In genomic region chr16:26859086-26859485, GRCh38 we compare ENCODE assay signal across 25 cellular contexts.
"Had no signal": no experiment of that assay in that cellular context is flagged by ENCODE, and none has a peak within 500 bp of the region (broad histone marks: within the 10 kb centered on the region; RNA-seq: fewer than 3 reads in every experiment).

No MANE protein-coding gene starts in this region.

- DNase-seq: effector CD8-positive, alpha-beta T cell; endodermal cell; foreskin keratinocyte; heart left ventricle; left cardiac atrium; left ventricle myocardium inferior; lower lobe of right lung; naive thymus-derived CD8-positive, alpha-beta T cell; nephron progenitor cell; nucleus accumbens; ovary; posterior cingulate gyrus; psoas muscle; right cardiac atrium; sigmoid colon; stimulated activated CD4-positive, alpha-beta T cell treated with anti-CD3 and anti-CD28 coated beads, Interleukin-4, amount 100 ng/mL, for 4 hours; stimulated activated naive CD8-positive, alpha-beta T cell treated with anti-CD3 and anti-CD28 coated beads, Interleukin-15, Interleukin-2, amounts not matched to agents 100 U/mL and 50 U/mL, for 24 hours; substantia nigra; testis; tibial artery; upper lobe of left lung had no signal

- H3K4me1 Mint-ChIP-seq: endodermal cell; naive thymus-derived CD8-positive, alpha-beta T cell; stimulated activated memory B cell treated with anti-CD40 and anti-IgM and Interleukin-4, amounts not matched to agents 10 μg/mL and 1 μg/mL and 100 μg/mL, for 72 hours had no signal

- H3K36me3 Mint-ChIP-seq: stimulated activated memory B cell treated with anti-CD40 and anti-IgM and Interleukin-4, amounts not matched to agents 10 μg/mL and 1 μg/mL and 100 μg/mL, for 72 hours had no signal

- H3K4me3 Mint-ChIP-seq: dendritic cell treated with granulocyte-macrophage colony-stimulating factor and Interleukin-4, amounts not matched to agents 40 ng/mL and 50 ng/mL, for 4 days; endodermal cell; naive thymus-derived CD8-positive, alpha-beta T cell; nephron progenitor cell; stimulated activated memory B cell treated with anti-CD40 and anti-IgM and Interleukin-4, amounts not matched to agents 10 μg/mL and 1 μg/mL and 100 μg/mL, for 72 hours had no signal

- H3K27ac Mint-ChIP-seq: dendritic cell treated with granulocyte-macrophage colony-stimulating factor and Interleukin-4, amounts not matched to agents 40 ng/mL and 50 ng/mL, for 4 days; endodermal cell; naive thymus-derived CD8-positive, alpha-beta T cell; stimulated activated memory B cell treated with anti-CD40 and anti-IgM and Interleukin-4, amounts not matched to agents 10 μg/mL and 1 μg/mL and 100 μg/mL, for 72 hours had no signal

- ATAC-seq: esophagus mucosa; foreskin keratinocyte; gastroesophageal sphincter; heart left ventricle; left cardiac atrium; lower lobe of right lung; naive thymus-derived CD8-positive, alpha-beta T cell; psoas muscle; right cardiac atrium; stimulated activated memory B cell treated with anti-CD40 and anti-IgM and Interleukin-4, amounts not matched to agents 10 μg/mL and 1 μg/mL and 100 μg/mL, for 72 hours; stimulated activated naive CD8-positive, alpha-beta T cell treated with anti-CD3 and anti-CD28 coated beads, Interleukin-15, Interleukin-2, amounts not matched to agents 100 U/mL and 50 U/mL, for 24 hours had no signal

- H3K27me3 Mint-ChIP-seq: dendritic cell treated with granulocyte-macrophage colony-stimulating factor and Interleukin-4, amounts not matched to agents 40 ng/mL and 50 ng/mL, for 4 days; stimulated activated memory B cell treated with anti-CD40 and anti-IgM and Interleukin-4, amounts not matched to agents 10 μg/mL and 1 μg/mL and 100 μg/mL, for 72 hours had no signal
